ENCODE assay signal across 9 cellular contexts in the genomic region with DNA sequence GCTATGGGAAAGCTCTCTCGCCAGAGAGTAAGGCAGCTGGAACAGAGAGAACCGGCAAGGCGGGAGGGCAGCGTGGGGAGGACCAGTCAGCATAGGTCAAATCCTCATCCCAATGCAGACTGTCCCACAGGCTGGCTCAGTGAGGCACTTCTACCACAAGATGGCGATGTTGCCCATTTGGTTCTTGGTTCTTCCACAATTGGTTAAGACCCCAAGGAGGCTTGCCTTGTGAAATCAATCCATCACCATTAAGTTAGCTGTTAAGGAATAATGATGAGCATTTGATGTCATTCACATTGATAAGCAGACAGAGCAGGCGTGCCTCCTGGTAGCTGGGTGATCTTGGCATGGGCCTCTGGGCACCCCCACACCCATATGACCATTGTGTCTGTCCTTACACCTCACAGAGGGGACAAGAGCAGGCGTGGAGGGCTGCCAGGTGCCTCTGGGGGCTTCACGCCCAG. TPM values are rescaled to one million over a fixed set of nuclear protein-coding genes. Genes with fewer than 3 reads are reported as not detected.
DNase-seq lines count a peak whose midpoint lies in the region; ATAC-seq and TF ChIP-seq lines count a peak whose summit lies in the region.
"Had no signal": no experiment of that assay in that cellular context is flagged by ENCODE, and none has a peak within 500 bp of the region (broad histone marks: within the 10 kb centered on the region; RNA-seq: fewer than 3 reads in every experiment).

No MANE protein-coding gene starts in this region.

- TF ChIP-seq CTCF in parathyroid adenoma (IDR thresholded peaks at IDR 0.05) = peak; percentile 75

- intact Hi-C loops in activated naive CD4-positive, alpha-beta T cell treated with anti-CD3 and anti-CD28 coated beads for 36 hours (cut with micrococcal nuclease) = loop anchor here (1.0 to 10.0 kb wide), 2 partner anchors 164 to 1107 kb away; no protein-coding TSS in a partner anchor
- intact Hi-C loops in head of caudate nucleus (cut with DNase I) = loop anchor here (5.0 kb wide), 1 partner anchor 165 kb away; a partner anchor contains a TSS

- H3K79me2 ChIP-seq in parathyroid adenoma = no peaks in the 10 kb centered on the region

- no peak overlapping the region for H3K9ac ChIP-seq in parathyroid adenoma

- no peaks in the 10 kb centered on the region for H3K9me3 Mint-ChIP-seq in activated naive CD4-positive, alpha-beta T cell treated with anti-CD3 and anti-CD28 coated beads for 36 hours

- no peak overlapping the region for H3K27ac Mint-ChIP-seq in activated naive CD4-positive, alpha-beta T cell treated with anti-CD3 and anti-CD28 coated beads for 36 hours
- H3K27ac Mint-ChIP-seq: activated naive CD8-positive, alpha-beta T cell had no signal

- no peaks in the 10 kb centered on the region for H3K36me3 Mint-ChIP-seq in activated naive CD4-positive, alpha-beta T cell treated with anti-CD3 and anti-CD28 coated beads for 36 hours (ENCODE audit: low read depth)
- H3K36me3 Mint-ChIP-seq: activated naive CD8-positive, alpha-beta T cell had no signal

- CTCF ChIA-PET in activated naive CD4-positive, alpha-beta T cell treated with anti-CD3 and anti-CD28 coated beads for 36 hours (lab: Charles Lee) = interaction anchor here (0.7 to 3.2 kb wide), 14 partner anchors 8 to 186 kb away, joined by 3 to 38 read pairs (median 3); a partner anchor contains a TSS

- H3K27me3 ChIP-seq in parathyroid adenoma (ENCODE audit: control insufficient read depth, insufficient read depth, low read length) = no peaks in the 10 kb centered on the region

- no peaks in the 10 kb centered on the region for H3K9me3 ChIP-seq in parathyroid adenoma (ENCODE audit: control insufficient read depth, low read length)

- ATAC-seq in GM19438 (IDR thresholded peaks at IDR 0.05; ENCODE audit: low read depth, unreplicated experiment) (peak; percentile 70), GM21515 (IDR thresholded peaks at IDR 0.05; ENCODE audit: unreplicated experiment) (no peak)

- H3K27me3 Mint-ChIP-seq in activated naive CD4-positive, alpha-beta T cell treated with anti-CD3 and anti-CD28 coated beads for 36 hours (ENCODE audit: low read depth) = no peaks in the 10 kb centered on the region
- H3K27me3 Mint-ChIP-seq: activated naive CD8-positive, alpha-beta T cell had no signal

- DNase-seq in COLO829 (ENCODE audit: low spot score) = peak; percentile 86
- peak; percentile 57 for DNase-seq in KG1 (lab: John Stamatoyannopoulos, UW)
- DNase-seq in SHP77 (lab: John Stamatoyannopoulos, UW) = peak; percentile 72 to 75
- DNase-seq in activated naive CD4-positive, alpha-beta T cell treated with anti-CD3 and anti-CD28 coated beads for 36 hours = peak; percentile 80
- DNase-seq in head of caudate nucleus = peak; percentile 45 to 89 (median 78)

- H3K27ac ChIP-seq in parathyroid adenoma = no peak overlapping the region

- H3K4me3 Mint-ChIP-seq in activated naive CD4-positive, alpha-beta T cell treated with anti-CD3 and anti-CD28 coated beads for 36 hours = no peak overlapping the region
- H3K4me3 Mint-ChIP-seq: activated naive CD8-positive, alpha-beta T cell had no signal

- no peak overlapping the region for H3K4me3 ChIP-seq in parathyroid adenoma (ENCODE audit: low read depth, low read length)

- H3K4me2 ChIP-seq in parathyroid adenoma (ENCODE audit: low read length) = no peak overlapping the region

- no peaks in the 10 kb centered on the region for H3K4me1 Mint-ChIP-seq in activated naive CD4-positive, alpha-beta T cell treated with anti-CD3 and anti-CD28 coated beads for 36 hours (ENCODE audit: low read depth)

- no peaks in the 10 kb centered on the region for H3K4me1 ChIP-seq in parathyroid adenoma

- no peaks in the 10 kb centered on the region for H3K36me3 ChIP-seq in parathyroid adenoma (ENCODE audit: control insufficient read depth, insufficient read depth, low read length)

- H2AFZ ChIP-seq in parathyroid adenoma = no peak overlapping the region

RNA-seq across cellular contexts. Expression of a gene that starts 2.4 kb away (rescaled TPM):
- not detected for total RNA-seq in activated naive CD4-positive, alpha-beta T cell treated with anti-CD3 and anti-CD28 coated beads for 36 hours

RNA-seq across cellular contexts. Expression of a gene that starts 10.8 kb away (rescaled TPM):
- not detected for total RNA-seq in activated naive CD4-positive, alpha-beta T cell treated with anti-CD3 and anti-CD28 coated beads for 36 hours

RNA-seq across cellular contexts. Expression of a gene that starts 20.6 kb away (rescaled TPM):
- 1 to 10 TPM; 5.4 to 7.6 TPM for total RNA-seq in activated naive CD4-positive, alpha-beta T cell treated with anti-CD3 and anti-CD28 coated beads for 36 hours

RNA-seq across cellular contexts. Expression of a gene that starts 49.0 kb away (rescaled TPM):
- total RNA-seq in activated naive CD4-positive, alpha-beta T cell treated with anti-CD3 and anti-CD28 coated beads for 36 hours = not detected
